ENCODE assay signal across 1 cellular context in genomic region chr7:104983620-104984539, GRCh38.
TF ChIP-seq lines count a peak whose summit lies in the region.

No MANE protein-coding gene starts in this region.

TF ChIP-seq in HepG2, 621 proteins besides CTCF, POLR2A, EP300 and RAD21 (continued from another document):
- TF ChIP-seq ZBTB46 (CRISPR knock-in tag; IDR thresholded peaks at IDR 0.05; ENCODE audit: borderline replicate concordance) (peak; percentile 65; the same call in 1 of the 2 replicates), PATZ1 (CRISPR knock-in tag; IDR thresholded peaks at IDR 0.05) (peak; percentile 50; the same call in 1 of the 2 replicates), RXRA (CRISPR knock-in tag; IDR thresholded peaks at IDR 0.05) (peak; percentile 69; the same call in 1 of the 2 replicates), ZNF678 (CRISPR knock-in tag; IDR thresholded peaks at IDR 0.05) (peak; percentile 77; the same call in 1 of the 2 replicates), MEIS1 (CRISPR knock-in tag; IDR thresholded peaks at IDR 0.05; ENCODE audit: borderline replicate concordance) (peak; percentile 90; the same call in 1 of the 2 replicates), AKAP8 (CRISPR knock-in tag; IDR thresholded peaks at IDR 0.05) (peak; percentile 95), PHF21A (CRISPR knock-in tag; IDR thresholded peaks at IDR 0.05) (peak; percentile 63; the same call in 1 of the 2 replicates), TSC22D2 (CRISPR knock-in tag; IDR thresholded peaks at IDR 0.05; ENCODE audit: borderline replicate concordance) (no peak; the same call in 1 of the 2 replicates), RBM39 (IDR thresholded peaks at IDR 0.05; ENCODE audit: low read depth, low read length, poor library complexity, severe bottlenecking) (peak; percentile 75), PAF1 (CRISPR knock-in tag; IDR thresholded peaks at IDR 0.05) (peak; percentile 33; the same call in 1 of the 2 replicates), EHMT2 (IDR thresholded peaks at IDR 0.05; ENCODE audit: borderline replicate concordance, low read depth, low read length) (no peak), KDM2A (CRISPR knock-in tag; IDR thresholded peaks at IDR 0.05; ENCODE audit: borderline replicate concordance, low read depth) (peak; percentile 100), KDM5B (CRISPR knock-in tag; IDR thresholded peaks at IDR 0.05; ENCODE audit: borderline replicate concordance) (peak; percentile 81; the same call in 1 of the 2 replicates), NCOA2 (CRISPR knock-in tag; IDR thresholded peaks at IDR 0.05) (peak; percentile 9; the same call in 1 of the 2 replicates), ZNF512 (CRISPR knock-in tag; IDR thresholded peaks at IDR 0.05) (peak; percentile 13; the same call in 1 of the 2 replicates), HIVEP1 (CRISPR knock-in tag; IDR thresholded peaks at IDR 0.05) (peak; percentile 84), HOXA3 (CRISPR knock-in tag; IDR thresholded peaks at IDR 0.05) (peak; percentile 81; the same call in 1 of the 2 replicates), ZNF343 (CRISPR knock-in tag; IDR thresholded peaks at IDR 0.05) (peak; percentile 90), ISL2 (CRISPR knock-in tag; IDR thresholded peaks at IDR 0.05) (0 out of 2 replicates have a peak, but pooled peaks have one; percentile 11), RXRB (CRISPR knock-in tag; IDR thresholded peaks at IDR 0.05; ENCODE audit: borderline replicate concordance) (peak; percentile 14; the same call in 1 of the 2 replicates), ZBTB20 (CRISPR knock-in tag; IDR thresholded peaks at IDR 0.05; ENCODE audit: borderline replicate concordance, low read depth) (peak; percentile 59; the same call in 1 of the 2 replicates), YY1 (IDR thresholded peaks at IDR 0.05; ENCODE audit: insufficient read depth, insufficient replicate concordance, low read depth, low read length) (peak; percentile 90), ZNF24 (IDR thresholded peaks at IDR 0.05) (no peak)
